ENCODE assay signal across 27 cellular contexts in the genomic region with DNA sequence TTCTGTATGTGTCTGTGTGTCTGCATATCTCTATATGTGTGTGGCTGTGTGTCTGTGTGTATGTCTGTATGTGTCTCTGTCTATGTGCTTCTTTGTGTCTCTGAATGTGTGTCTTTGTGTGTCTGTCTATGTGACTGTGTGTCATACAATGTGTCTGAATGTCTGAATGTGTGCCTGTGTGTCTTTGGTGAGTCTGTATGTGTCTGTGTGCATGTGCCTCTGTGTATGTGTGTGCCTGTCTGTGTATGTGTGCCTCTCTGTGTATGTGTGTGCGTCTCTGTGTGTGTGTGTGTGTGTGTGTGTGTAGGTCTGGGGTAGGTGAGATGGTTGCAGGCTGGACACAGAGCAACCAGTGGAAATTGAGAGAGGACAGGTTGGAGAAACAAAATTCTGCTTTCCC.
DNase-seq lines count a peak whose midpoint lies in the region; ATAC-seq, FAIRE-seq and TF ChIP-seq lines count a peak whose summit lies in the region.
"Had no signal": no experiment of that assay in that cellular context is flagged by ENCODE, and none has a peak within 500 bp of the region (broad histone marks: within the 10 kb centered on the region; RNA-seq: fewer than 3 reads in every experiment).

No MANE protein-coding gene starts in this region.

- H3K36me3 ChIP-seq in HEK293 (ENCODE audit: control insufficient read depth in 2 of 2, insufficient read depth in 1 of 2, low read length in 2 of 2) (no peaks in the 10 kb centered on the region), GM12878 (ENCODE audit: control insufficient read depth in 2 of 2, insufficient read depth in 2 of 2, low read length in 1 of 2) (no peaks in the 10 kb centered on the region), mesendoderm (ENCODE audit: control insufficient read depth, insufficient read depth, low read length) (no peaks in the 10 kb centered on the region)
- H3K36me3 ChIP-seq: MG63, SJSA1 had no signal

- in situ Hi-C loops in GM12878 (cut with MboI): no loop called here

- no peak for FAIRE-seq in GM12878 (lab: Jason Lieb, UNC)

- no peaks in the 10 kb centered on the region for H3K79me1 ChIP-seq in mesendoderm (ENCODE audit: low read length)

- H2AFZ ChIP-seq in GM12878 (ENCODE audit: control insufficient read depth, low read depth, low read length): no peak overlapping the region

- SMC1A ChIA-PET in GM12878 (lab: Charles Lee; ENCODE audit: uncharacterized antibody, unreplicated experiment): interaction anchor here (0.7 kb wide), 1 partner anchor 858 kb away, joined by 3 read pairs; no protein-coding TSS in a partner anchor

- no peaks in the 10 kb centered on the region for H3K9me3 ChIP-seq in HEK293 (ENCODE audit: control insufficient read depth, insufficient read depth, low read depth, low read length)
- no peaks in the 10 kb centered on the region for H3K9me3 ChIP-seq in GM12878 (replicated peaks; ENCODE audit: control insufficient read depth, insufficient read depth, low read length)
- H3K9me3 ChIP-seq: MG63, SJSA1 had no signal

- TF ChIP-seq CTCF in HEK293 (tag by site-specific recombination; IDR thresholded peaks at IDR 0.05) (no peak), GM12878 (IDR thresholded peaks at IDR 0.05 in 2 of 3, conservative IDR thresholded peaks at IDR 0.05 in 1 of 3; ENCODE audit: control insufficient read depth in 2 of 3, extremely low read depth in 1 of 3, insufficient read depth in 1 of 3, low read depth in 3 of 3, low read length in 3 of 3) (no peak), foreskin fibroblast (IDR thresholded peaks at IDR 0.05; ENCODE audit: low read depth, low read length) (no peak)

- peaks cover 4% of the 10 kb centered on the region; the same call in 1 of the 2 replicates for H3K4me1 ChIP-seq in HEK293 (ENCODE audit: control insufficient read depth, insufficient read depth, low read length)
- H3K4me1 ChIP-seq in GM12878 (ENCODE audit: control insufficient read depth, insufficient read depth, low read length): no peaks in the 10 kb centered on the region
- peaks cover 2% of the 10 kb centered on the region for H3K4me1 ChIP-seq in mesendoderm (ENCODE audit: control insufficient read depth, low read depth, low read length)

- no peak for TF ChIP-seq EP300 in GM12878 (IDR thresholded peaks at IDR 0.05; ENCODE audit: borderline replicate concordance in 1 of 2, control insufficient read depth in 1 of 2, low read depth in 2 of 2, low read length in 2 of 2)

- peak overlapping the region; percentile 61 for H3K56ac ChIP-seq in mesendoderm (ENCODE audit: low read length)

- WGBS in GM12878 (ENCODE audit: insufficient coverage, insufficient replicate concordance, low lambda C conversion rate, missing lambda C conversion rate): 0% methylated on average over 1 of the region's 1 CpG
- no CpG with 5 or more reads among the region's 1 CpG for WGBS in mesendoderm (ENCODE audit: extremely low coverage, insufficient coverage, low lambda C conversion rate)

- H2BK5ac ChIP-seq in mesendoderm (ENCODE audit: low read length): peak overlapping the region; percentile 73

- no peaks in the 10 kb centered on the region for H4K20me1 ChIP-seq in GM12878 (ENCODE audit: control insufficient read depth, insufficient read depth)

- BruUV-seq in GM12878 (replicated peaks; lab: Mats Ljungman, UMichigan): no TSS peak

- no peak for ATAC-seq in GM12878
- ATAC-seq: HCT116, T-cell had no signal

- peak overlapping the region; percentile 86 for H2AK5ac ChIP-seq in mesendoderm (ENCODE audit: low read length)

- peak overlapping the region; percentile 72 for H4K5ac ChIP-seq in mesendoderm (ENCODE audit: low read length)

- H3K9ac ChIP-seq in GM12878 (ENCODE audit: control insufficient read depth, insufficient read depth, low read length) (no peak overlapping the region), mesendoderm (ENCODE audit: low read length) (no peak overlapping the region)

- H3K27me3 ChIP-seq in GM12878 (replicated peaks in 1 of 2; ENCODE audit: control insufficient read depth in 2 of 2, insufficient read depth in 2 of 2, low read length in 1 of 2) (no peaks in the 10 kb centered on the region), mesendoderm (ENCODE audit: insufficient read depth, low read length, poor library complexity) (no peaks in the 10 kb centered on the region)
- H3K27me3 ChIP-seq: MG63, SJSA1 had no signal

- POLR2A ChIA-PET in HEK293 (lab: Yijun Ruan, JAX) (no interaction called here), GM12878 (lab: Charles Lee) (interaction anchor here (1.3 kb wide), 1 partner anchor 12 kb away, joined by 3 read pairs; no protein-coding TSS in a partner anchor)

- CTCF ChIA-PET in HEK293 (lab: Yijun Ruan, JAX): no interaction called here
- CTCF ChIA-PET in GM12878 (lab: Yijun Ruan, JAX): no interaction called here

- H3K79me2 ChIP-seq in GM12878 (ENCODE audit: control insufficient read depth, insufficient read depth, low read length): no peaks in the 10 kb centered on the region
- H3K79me2 ChIP-seq in mesendoderm (ENCODE audit: control insufficient read depth, insufficient read depth, low read length): no peaks in the 10 kb centered on the region

- H3K4me2 ChIP-seq in GM12878 (ENCODE audit: control insufficient read depth, insufficient read depth) (no peak overlapping the region), mesendoderm (ENCODE audit: low read length) (no peak overlapping the region)

- H4K8ac ChIP-seq in mesendoderm (ENCODE audit: low read depth, low read length): no peak overlapping the region

- no peak overlapping the region for H3K4ac ChIP-seq in mesendoderm (ENCODE audit: low read depth, low read length)

- no peak overlapping the region for H3K18ac ChIP-seq in mesendoderm (ENCODE audit: low read length)

- TF ChIP-seq RAD21 in GM12878 (IDR thresholded peaks at IDR 0.05; ENCODE audit: insufficient read depth, low read depth, low read length): no peak

- H2BK120ac ChIP-seq in mesendoderm (ENCODE audit: low read depth, low read length): no peak overlapping the region

- RAD21 ChIA-PET in GM12878 (lab: Charles Lee; ENCODE audit: unreplicated experiment): no interaction called here

- H3K4me3 ChIP-seq in HEK293 (ENCODE audit: low read depth, low read length) (no peak overlapping the region), GM12878 (no peak overlapping the region), mesendoderm (ENCODE audit: low read length) (no peak overlapping the region), foreskin fibroblast (ENCODE audit: low read depth in 1 of 2, low read length in 2 of 2) (no peak overlapping the region)
- H3K4me3 ChIP-seq: MG63, SJSA1 had no signal

- no peak for TF ChIP-seq POLR2A in GM12878 (IDR thresholded peaks at IDR 0.05; ENCODE audit: low read depth, low read length)

- no peak for DNase-seq in GM12878 (ENCODE audit: low read depth, low spot score)
- no peak for DNase-seq in mesendoderm
- DNase-seq in GM19238 (ENCODE audit: insufficient read length, low spot score): no peak
- DNase-seq in GF-D8 (lab: John Stamatoyannopoulos, UW): no peak
- DNase-seq in SK-N-DZ (ENCODE audit: low spot score): no peak
- DNase-seq in foreskin fibroblast: no peak
- DNase-seq: C1 segment of cervical spinal cord; CD4-positive, alpha-beta memory T cell; COR-L47; DMS79; EL; GDM1; GOT3; KBM-7; MG63; NCI-H1105 treated with DMSO at 0.1 percent for 48 hours; NCI-H2029; NCI-H446; NCI-H524 treated with DMSO at 0.1 percent for 48 hours; NCI-H774; Right ventricle myocardium superior; RPMI8226; T-cell had no signal

- intact Hi-C loops in GM12878 (cut with micrococcal nuclease; ENCODE audit: unreplicated experiment): no loop called here

- H3K27ac ChIP-seq in HEK293 (ENCODE audit: extremely low read depth, low read depth, low read length) (no peak overlapping the region), GM12878 (ENCODE audit: control insufficient read depth, insufficient read depth) (no peak overlapping the region), mesendoderm (ENCODE audit: low read depth, low read length) (no peak overlapping the region)
- H3K27ac ChIP-seq: HL-60, SJSA1 had no signal

- no peak overlapping the region for H3K23ac ChIP-seq in mesendoderm (ENCODE audit: low read length)

- no peak overlapping the region for H2BK15ac ChIP-seq in mesendoderm (replicated peaks; ENCODE audit: low read depth)

TF ChIP-seq in HEK293, 187 proteins besides CTCF, POLR2A, EP300 and RAD21 (continues in another document):
- no peak for TF ChIP-seq OVOL3 (tag by site-specific recombination; IDR thresholded peaks at IDR 0.05)
- TF ChIP-seq, protein P1, sequence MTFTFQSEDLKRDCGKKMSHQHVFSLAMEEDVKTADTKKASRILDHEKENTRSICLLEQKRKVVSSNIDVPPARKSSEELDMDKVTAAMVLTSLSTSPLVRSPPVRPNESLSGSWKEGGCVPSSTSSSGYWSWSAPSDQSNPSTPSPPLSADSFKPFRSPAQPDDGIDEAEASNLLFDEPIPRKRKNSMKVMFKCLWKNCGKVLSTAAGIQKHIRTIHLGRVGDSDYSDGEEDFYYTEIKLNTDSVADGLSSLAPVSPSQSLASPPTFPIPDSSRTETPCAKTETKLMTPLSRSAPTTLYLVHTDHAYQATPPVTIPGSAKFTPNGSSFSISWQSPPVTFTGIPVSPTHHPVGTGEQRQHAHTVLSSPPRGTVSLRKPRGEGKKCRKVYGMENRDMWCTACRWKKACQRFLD (tag by site-specific recombination; IDR thresholded peaks at IDR 0.05): no peak
- no peak for TF ChIP-seq MZF1 (tag by site-specific recombination; IDR thresholded peaks at IDR 0.05; ENCODE audit: borderline replicate concordance)

TF ChIP-seq in GM12878, 131 proteins besides CTCF, POLR2A, EP300 and RAD21:
- TF ChIP-seq IRF4 (IDR thresholded peaks at IDR 0.05; ENCODE audit: low read depth, low read length) (no peak), NBN (IDR thresholded peaks at IDR 0.05) (0 out of 2 replicates have a peak, but pooled peaks have one; percentile 16)
